Comparison of ENCODE assay signal across 17 cellular contexts in the genomic region with DNA sequence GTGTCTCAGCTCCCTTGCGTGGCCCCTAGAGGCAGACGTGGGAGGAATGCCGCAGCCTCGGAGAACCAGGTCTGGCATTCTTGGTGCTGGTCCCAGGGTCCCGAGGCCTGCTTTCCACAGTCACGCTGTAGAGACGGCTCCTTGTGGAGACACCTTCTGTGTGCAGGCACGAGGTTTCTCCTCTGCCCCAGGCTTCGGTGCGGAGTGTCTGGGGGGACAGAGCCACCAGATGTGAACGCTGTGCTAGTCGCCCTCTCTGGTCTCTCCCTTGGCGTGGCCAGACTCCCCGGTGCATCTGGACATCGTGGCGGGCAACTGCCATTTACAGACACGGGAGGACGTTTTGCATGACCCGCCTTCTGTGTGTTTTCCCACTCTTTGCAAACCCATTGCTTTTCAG. TPM values are rescaled to one million over a fixed set of nuclear protein-coding genes. Genes with fewer than 3 reads are reported as not detected.
A peak's percentile ranks its signal among the peaks of the same experiment; 100 is the strongest.
DNase-seq lines count a peak whose midpoint lies in the region; ATAC-seq, FAIRE-seq and TF ChIP-seq lines count a peak whose summit lies in the region.
"Had no signal": no experiment of that assay in that cellular context is flagged by ENCODE, and none has a peak within 500 bp of the region (broad histone marks: within the 10 kb centered on the region; RNA-seq: fewer than 3 reads in every experiment).

No MANE protein-coding gene starts in this region.

- H3K23ac ChIP-seq in neuronal stem cell (ENCODE audit: low read depth, low read length, poor library complexity) = no peak overlapping the region

- H3K4ac ChIP-seq in neuronal stem cell (ENCODE audit: low read length) = no peak overlapping the region

- TF ChIP-seq EP300 in K562 (IDR thresholded peaks at IDR 0.05; ENCODE audit: low read length) = no peak

- H3K4me1 Mint-ChIP-seq in WTC11 = no peaks in the 10 kb centered on the region
- H3K4me1 Mint-ChIP-seq in activated T-cell treated with anti-CD3 and anti-CD28 coated beads, Interleukin-2, amount 50 U/mL, for 72 hours (ENCODE audit: low read depth) = peaks cover 3% of the 10 kb centered on the region
- H3K4me1 Mint-ChIP-seq in activated T-cell treated with anti-CD3 and anti-CD28 coated beads, Interleukin-2, amount 50 U/mL, for 4 hours (ENCODE audit: low read depth) = no peaks in the 10 kb centered on the region
- H3K4me1 Mint-ChIP-seq: B cell; CD8-positive, alpha-beta memory T cell; H9 had no signal

- POLR2A ChIA-PET in WTC11 (lab: Charles Lee) (no interaction called here), K562 (lab: Yijun Ruan, JAX) (no interaction called here)

- WGBS in K562 (ENCODE audit: insufficient coverage, low coverage, missing lambda C conversion rate) = 47% methylated on average over 6 of the region's 19 CpGs
- WGBS in neuronal stem cell (ENCODE audit: extremely low coverage in 2 of 2, insufficient read length in 2 of 2, insufficient replicate concordance in 1 of 2), 2 donors = no CpG with 5 or more reads among the region's 19 CpGs
- 76 to 80% methylated on average over 1 to 19 of the region's 19 CpGs for WGBS in testis, 2 donors

- H3K9ac ChIP-seq in K562 (ENCODE audit: insufficient read depth in 1 of 2, low read depth in 2 of 2, low read length in 2 of 2) (no peak overlapping the region), neuronal stem cell (ENCODE audit: low read depth, low read length, poor library complexity) (no peak overlapping the region)
- H3K9ac ChIP-seq: BLaER1 treated with 17β-estradiol and CSF1 and Interleukin-3, amounts not matched to agents 10 nM and 100 nM had no signal

- TF ChIP-seq POLR2A in K562 (conservative IDR thresholded peaks at IDR 0.05) (no peak), testis (IDR thresholded peaks at IDR 0.05) (no peak)

- H2BK5ac ChIP-seq in neuronal stem cell (ENCODE audit: low read length) = no peak overlapping the region

- DNase-seq in WTC11 (ENCODE audit: low spot score) = no peak
- no peak for DNase-seq in K562 (ENCODE audit: extremely low read depth in 1 of 4, low spot score in 3 of 4)
- DNase-seq in neuronal stem cell (ENCODE audit: low spot score) = no peak
- no peak for DNase-seq in testis
- no peak for DNase-seq in activated T-cell treated with anti-CD3 and anti-CD28 coated beads, Interleukin-2, amount 50 U/mL, for 72 hours
- DNase-seq in activated T-cell treated with anti-CD3 and anti-CD28 coated beads, Interleukin-2, amount 50 U/mL, for 4 hours = no peak
- DNase-seq: CD4-positive, CD25-positive, alpha-beta regulatory T cell; COR-L47; GOT3; H9 had no signal

- no peak overlapping the region for H2BK120ac ChIP-seq in neuronal stem cell (ENCODE audit: low read depth, low read length)

- no peak for FAIRE-seq in K562 (lab: Jason Lieb, UNC)
- FAIRE-seq: D721Med, G401.6, GM18507 had no signal

- no peaks in the 10 kb centered on the region for H3K79me1 ChIP-seq in neuronal stem cell (ENCODE audit: low read depth, low read length)

- H2BK15ac ChIP-seq in neuronal stem cell (ENCODE audit: low read length) = no peak overlapping the region

- H3K18ac ChIP-seq in neuronal stem cell (ENCODE audit: low read length) = no peak overlapping the region

- in situ Hi-C loops in K562 (cut with MboI) = no loop called here

- H3K79me2 ChIP-seq in K562 (ENCODE audit: control insufficient read depth, insufficient read depth, low read length) = no peaks in the 10 kb centered on the region

- H3K9me3 Mint-ChIP-seq in WTC11 = peaks cover 22% of the 10 kb centered on the region
- H3K9me3 Mint-ChIP-seq in activated T-cell treated with anti-CD3 and anti-CD28 coated beads, Interleukin-2, amount 50 U/mL, for 72 hours = peaks cover 9% of the 10 kb centered on the region in 2 donors
- no peaks in the 10 kb centered on the region for H3K9me3 Mint-ChIP-seq in activated T-cell treated with anti-CD3 and anti-CD28 coated beads, Interleukin-2, amount 50 U/mL, for 4 hours

- intact Hi-C loops in K562 (cut with micrococcal nuclease) = no loop called here
- intact Hi-C loops in testis (cut with DNase I; ENCODE audit: low total_unique reads) = no loop called here

- TF ChIP-seq CTCF in WTC11 (IDR thresholded peaks at IDR 0.05) (no peak), K562 (IDR thresholded peaks at IDR 0.05 in 2 of 3, conservative IDR thresholded peaks at IDR 0.05 in 1 of 3; ENCODE audit: insufficient read depth in 2 of 3, low read depth in 1 of 3, low read length in 3 of 3) (no peak), testis (IDR thresholded peaks at IDR 0.05) (no peak)

- no TSS peak for BruUV-seq in K562 (replicated peaks; lab: Mats Ljungman, UMichigan)

- peaks cover 3% of the 10 kb centered on the region for H3K27me3 Mint-ChIP-seq in WTC11 (ENCODE audit: low read depth)
- peaks cover 4% of the 10 kb centered on the region for H3K27me3 Mint-ChIP-seq in activated T-cell treated with anti-CD3 and anti-CD28 coated beads, Interleukin-2, amount 50 U/mL, for 72 hours (ENCODE audit: low read depth)
- peaks cover 5% of the 10 kb centered on the region for H3K27me3 Mint-ChIP-seq in activated T-cell treated with anti-CD3 and anti-CD28 coated beads, Interleukin-2, amount 50 U/mL, for 4 hours (ENCODE audit: low read depth)
- H3K27me3 Mint-ChIP-seq: B cell had no signal

- H4K20me1 ChIP-seq in K562 (replicated peaks; ENCODE audit: control insufficient read depth, insufficient read depth, low read length) = peaks cover 4% of the 10 kb centered on the region; the same call in 1 of the 2 replicates

- no peak overlapping the region for H3K4me3 ChIP-seq in K562
- peak overlapping the region in 1 of 2 donors; percentile 12 for H3K4me3 ChIP-seq in neuronal stem cell (ENCODE audit: low read length in 2 of 2)
- H3K4me3 ChIP-seq in testis = peak overlapping the region; percentile 26 to 36
- H3K4me3 ChIP-seq: BLaER1 treated with 17β-estradiol and CSF1 and Interleukin-3, amounts not matched to agents 10 nM and 100 nM had no signal

- no peak overlapping the region for H2AFZ ChIP-seq in K562 (ENCODE audit: low read depth, low read length)
- H2AFZ ChIP-seq in neuronal stem cell (ENCODE audit: low read length) = no peak overlapping the region

- no peak overlapping the region for H4K91ac ChIP-seq in neuronal stem cell (ENCODE audit: low read depth, low read length, poor library complexity)

- H3K4me3 Mint-ChIP-seq in WTC11 = no peak overlapping the region
- H3K4me3 Mint-ChIP-seq in activated T-cell treated with anti-CD3 and anti-CD28 coated beads, Interleukin-2, amount 50 U/mL, for 72 hours = no peak overlapping the region
- no peak overlapping the region for H3K4me3 Mint-ChIP-seq in activated T-cell treated with anti-CD3 and anti-CD28 coated beads, Interleukin-2, amount 50 U/mL, for 4 hours
- H3K4me3 Mint-ChIP-seq: B cell; CD4-positive, CD25-positive, alpha-beta regulatory T cell; H9 had no signal

- H3K4me2 ChIP-seq in K562 (ENCODE audit: insufficient read depth, low read length) (no peak overlapping the region), neuronal stem cell (ENCODE audit: insufficient read depth, low read length, poor library complexity, severe bottlenecking) (no peak overlapping the region)
- H3K4me2 ChIP-seq: BLaER1 treated with 17β-estradiol and CSF1 and Interleukin-3, amounts not matched to agents 10 nM and 100 nM had no signal

- peak overlapping the region; percentile 28 for H3K14ac ChIP-seq in neuronal stem cell (ENCODE audit: low read length)

- TF ChIP-seq RAD21 in K562 (CRISPR knock-in tag; conservative IDR thresholded peaks at IDR 0.05 in 1 of 2, IDR thresholded peaks at IDR 0.05 in 1 of 2) = no peak

- H3K27ac ChIP-seq in K562 (ENCODE audit: extremely low read depth, low read depth, low read length) (no peak overlapping the region), neuronal stem cell (replicated peaks; ENCODE audit: low read length) (no peak overlapping the region), testis (peak overlapping the region; percentile 39 to 88)
- H3K27ac ChIP-seq: BLaER1 treated with 17β-estradiol and CSF1 and Interleukin-3, amounts not matched to agents 10 nM and 100 nM had no signal

- ATAC-seq in WTC11 (no peak), K562 (no peak), GM21367 (IDR thresholded peaks at IDR 0.05; ENCODE audit: unreplicated experiment) (no peak)
- ATAC-seq in activated T-cell treated with anti-CD3 and anti-CD28 coated beads, Interleukin-2, amount 50 U/mL, for 72 hours (replicated peaks in 1 of 2) = no peak
- no peak for ATAC-seq in activated T-cell treated with anti-CD3 and anti-CD28 coated beads, Interleukin-2, amount 50 U/mL, for 4 hours

- H2BK12ac ChIP-seq in neuronal stem cell (ENCODE audit: low read length) = no peak overlapping the region

- no peak overlapping the region for H4K8ac ChIP-seq in neuronal stem cell (ENCODE audit: low read depth, low read length)

- no peaks in the 10 kb centered on the region for H3K9me1 ChIP-seq in K562 (ENCODE audit: control insufficient read depth, insufficient read depth, low read length)

- H3K36me3 ChIP-seq in K562 (ENCODE audit: control insufficient read depth, insufficient read depth, low read length) (no peaks in the 10 kb centered on the region), neuronal stem cell (replicated peaks in 1 of 2; ENCODE audit: control insufficient read depth in 2 of 2, insufficient read depth in 2 of 2, low read length in 2 of 2) (peaks cover 0 to 8% of the 10 kb centered on the region in 2 donors), testis (ENCODE audit: low read depth, missing control alignments) (no peaks in the 10 kb centered on the region)
- H3K36me3 ChIP-seq: BLaER1 treated with 17β-estradiol and CSF1 and Interleukin-3, amounts not matched to agents 10 nM and 100 nM had no signal

- H3K27ac Mint-ChIP-seq in WTC11 = peak overlapping the region; percentile 82; the same call in 1 of the 2 replicates
- no peak overlapping the region for H3K27ac Mint-ChIP-seq in activated T-cell treated with anti-CD3 and anti-CD28 coated beads, Interleukin-2, amount 50 U/mL, for 72 hours
- H3K27ac Mint-ChIP-seq: B cell had no signal

- no peak overlapping the region for H2AK5ac ChIP-seq in neuronal stem cell (ENCODE audit: low read depth, low read length)

- H3K27me3 ChIP-seq in K562 (ENCODE audit: control insufficient read depth in 2 of 2, insufficient read depth in 2 of 2, low read length in 2 of 2) = peaks cover 22 to 80% of the 10 kb centered on the region in 2 experiments
- peaks cover 0 to 24% (median 5%) of the 10 kb centered on the region in 3 experiments for H3K27me3 ChIP-seq in neuronal stem cell (ENCODE audit: control insufficient read depth in 3 of 3, insufficient read depth in 3 of 3, low read depth in 1 of 3, low read length in 3 of 3)
- H3K27me3 ChIP-seq in testis = no peaks in the 10 kb centered on the region

- H3K9me3 ChIP-seq in K562 (replicated peaks; ENCODE audit: control insufficient read depth, insufficient read depth, low read depth, low read length) (no peaks in the 10 kb centered on the region; the same call in 1 of the 2 replicates), neuronal stem cell (replicated peaks in 1 of 2; ENCODE audit: control insufficient read depth in 2 of 2, insufficient read depth in 1 of 2, low read depth in 1 of 2, low read length in 2 of 2) (peaks cover 9 to 14% of the 10 kb centered on the region in 2 donors), testis (no peaks in the 10 kb centered on the region)

- CTCF ChIA-PET in WTC11 (lab: Charles Lee) = no interaction called here
- CTCF ChIA-PET in K562 (lab: Yijun Ruan, JAX; ENCODE audit: low intra/inter-chr PET ratio) = no interaction called here

- peaks cover 15% of the 10 kb centered on the region for H3K36me3 Mint-ChIP-seq in WTC11
- peaks cover 0 to 2% of the 10 kb centered on the region in 2 donors for H3K36me3 Mint-ChIP-seq in activated T-cell treated with anti-CD3 and anti-CD28 coated beads, Interleukin-2, amount 50 U/mL, for 72 hours (ENCODE audit: insufficient read depth in 2 of 2)
- no peaks in the 10 kb centered on the region for H3K36me3 Mint-ChIP-seq in activated T-cell treated with anti-CD3 and anti-CD28 coated beads, Interleukin-2, amount 50 U/mL, for 4 hours (ENCODE audit: insufficient read depth)
- H3K36me3 Mint-ChIP-seq: CD4-positive, CD25-positive, alpha-beta regulatory T cell; CD8-positive, alpha-beta memory T cell had no signal

- H3K4me1 ChIP-seq in K562 (replicated peaks in 1 of 2; ENCODE audit: control insufficient read depth in 2 of 2, insufficient read depth in 2 of 2, low read length in 2 of 2) = peaks cover 10 to 31% of the 10 kb centered on the region in 2 experiments
- peaks cover 0 to 5% of the 10 kb centered on the region in 2 donors for H3K4me1 ChIP-seq in neuronal stem cell (ENCODE audit: control insufficient read depth in 2 of 2, insufficient read depth in 1 of 2, low read depth in 1 of 2, low read length in 2 of 2)
- no peaks in the 10 kb centered on the region for H3K4me1 ChIP-seq in testis

RNA-seq across cellular contexts. Expression of gene TMEM255B, which starts 7.5 kb away (rescaled TPM):
- total RNA-seq in WTC11 (2021) (4.7 to 5.9 TPM (median 4.8 TPM) in 3 replicates), K562 (2014; rRNA removed) (0.23 and 0.33 TPM in 2 replicates), K562 (2014; rRNA removed; fragmentation: Illumina TruSeq; extraction: Trizol) (0.13 and 0.22 TPM in 2 replicates), K562 (2015; rRNA removed; fragmentation: Illumina TruSeq; extraction: Trizol) (0.30 and 0.36 TPM in 2 replicates), K562 (2021) (0.72 and 0.75 TPM in 2 replicates), testis (10 to 100 TPM in 1 of 2 donors, 1 to 10 TPM in 1; 6.9 to 10.9 TPM)
- 1.8 and 1.9 TPM in 2 replicates for total RNA-seq in K562 (2011; cell fraction: chromatin; rRNA removed; ENCODE audit: low replicate concordance)
- total RNA-seq in K562 (2011; cell fraction: nucleolus; rRNA removed) = 1.3 and 1.5 TPM in 2 replicates
- total RNA-seq in K562 (2011; cell fraction: nucleoplasm; rRNA removed) = 1.1 TPM in 2 replicates
- polyA plus RNA-seq in K562 (2011; rRNA removed) (0.20 and 0.45 TPM in 2 replicates), K562 (2014; fragmentation: Illumina TruSeq; extraction: Trizol) (0.42 and 0.46 TPM in 2 replicates), K562 (2014; fragmentation: Nextera tagmentation; extraction: Ambion mirVana) (under 1 TPM; 0.01 to 0.04 TPM), K562 (2014; rRNA removed) (0.40 and 0.46 TPM in 2 replicates), testis (ENCODE audit: insufficient read depth, low read depth, low replicate concordance) (7.5 TPM)
- polyA plus RNA-seq in K562 (2011; cell fraction: cytosol; rRNA removed) = 0.19 and 0.65 TPM in 2 replicates
- 0.46 and 0.76 TPM in 2 replicates for polyA plus RNA-seq in K562 (2011; cell fraction: nucleus; rRNA removed)
- polyA plus RNA-seq in K562 (2012) = 0.57 and 2.2 TPM in 2 replicates
- 1.1 and 1.3 TPM in 2 replicates for polyA minus RNA-seq in K562 (2011; rRNA and poly(A)+ RNA removed)
- polyA minus RNA-seq in K562 (2011; cell fraction: cytosol; rRNA and poly(A)+ RNA removed) = 0.38 and 0.73 TPM in 2 replicates
- polyA minus RNA-seq in K562 (2011; cell fraction: nucleus; rRNA and poly(A)+ RNA removed) = 0.27 and 0.89 TPM in 2 replicates
- 2.5 TPM for polyA plus RNA-seq in neuronal stem cell (2013, experiment 1 of 2)
- polyA plus RNA-seq in neuronal stem cell (2013, experiment 2 of 2) = 2.2 TPM
- total RNA-seq in activated T-cell treated with anti-CD3 and anti-CD28 coated beads, Interleukin-2, amount 50 U/mL, for 72 hours = 1 to 10 TPM; 1.2 TPM
- total RNA-seq in activated T-cell treated with anti-CD3 and anti-CD28 coated beads, Interleukin-2, amount 50 U/mL, for 4 hours = 1 to 10 TPM; 1.1 to 1.4 (median 1.3) TPM
- polyA plus RNA-seq: CD8-positive, alpha-beta memory T cell had no signal

Comparison
In these comparisons a context has a peak if more than half of its experiments do, and no peak if none do; other contexts are left out.
1. H3K27ac ChIP-seq: peak in testis (2 of 2); none in K562 (single experiment) and neuronal stem cell (single experiment).